10 cellular contexts compared by ENCODE assay signal in genomic region chr1:201791775-201792166, GRCh38. TPM values are rescaled to one million over a fixed set of nuclear protein-coding genes. Genes with fewer than 3 reads are reported as not detected.
DNase-seq lines count a peak whose midpoint lies in the region; ATAC-seq, FAIRE-seq and TF ChIP-seq lines count a peak whose summit lies in the region.
"Had no signal": no experiment of that assay in that cellular context is flagged by ENCODE, and none has a peak within 500 bp of the region (broad histone marks: within the 10 kb centered on the region; RNA-seq: fewer than 3 reads in every experiment).

No MANE protein-coding gene starts in this region.

- in situ Hi-C loops in K562 (cut with MboI): no loop called here

- no peaks in the 10 kb centered on the region for H3K9me1 ChIP-seq in K562 (ENCODE audit: control insufficient read depth, insufficient read depth, low read length)

- POLR2A ChIA-PET in activated CD4-positive, alpha-beta T cell treated with anti-CD3 and anti-CD28 coated beads for 36 hours (lab: Charles Lee): no interaction called here
- POLR2A ChIA-PET in K562 (lab: Yijun Ruan, JAX): interaction anchor here (0.8 to 2.6 kb wide), 4 partner anchors 9 to 260 kb away, joined by 3 to 15 read pairs (median 4); no protein-coding TSS in a partner anchor

- H3K27ac Mint-ChIP-seq in activated CD4-positive, alpha-beta T cell treated with anti-CD3 and anti-CD28 coated beads for 36 hours: no peak overlapping the region

- TF ChIP-seq EP300 in K562 (IDR thresholded peaks at IDR 0.05; ENCODE audit: low read length): no peak

- no peak overlapping the region for H2AFZ ChIP-seq in K562 (ENCODE audit: low read depth, low read length)

- H3K9ac ChIP-seq in K562 (ENCODE audit: insufficient read depth in 1 of 2, low read depth in 2 of 2, low read length in 2 of 2): no peak overlapping the region

- H3K36me3 ChIP-seq in K562 (ENCODE audit: control insufficient read depth, insufficient read depth, low read length) (peaks cover 11% of the 10 kb centered on the region; the same call in 1 of the 3 replicates), right lobe of liver (no peaks in the 10 kb centered on the region), upper lobe of right lung (peaks cover 29% of the 10 kb centered on the region)

- intact Hi-C loops in activated CD4-positive, alpha-beta T cell treated with anti-CD3 and anti-CD28 coated beads for 36 hours (cut with DNase I, micrococcal nuclease): no loop called here
- intact Hi-C loops in K562 (cut with micrococcal nuclease): loop anchor here (5.0 to 10.0 kb wide), 2 partner anchors 309 to 347 kb away; no protein-coding TSS in a partner anchor
- intact Hi-C loops in right lobe of liver (cut with DNase I): loop anchor here in 1 of 2 donors (5.0 kb wide), 1 partner anchor 84 kb away; no protein-coding TSS in a partner anchor
- intact Hi-C loops in upper lobe of right lung (cut with DNase I): loop anchor here (2.0 to 5.0 kb wide), 2 partner anchors 81 to 234 kb away; no protein-coding TSS in a partner anchor

- H3K4me2 ChIP-seq in K562 (ENCODE audit: insufficient read depth, low read length): no peak overlapping the region

- H3K9me3 Mint-ChIP-seq in activated CD4-positive, alpha-beta T cell treated with anti-CD3 and anti-CD28 coated beads for 36 hours (ENCODE audit: low read depth): no peaks in the 10 kb centered on the region

- no peak for TF ChIP-seq CTCF in K562 (IDR thresholded peaks at IDR 0.05 in 2 of 3, conservative IDR thresholded peaks at IDR 0.05 in 1 of 3; ENCODE audit: insufficient read depth in 2 of 3, low read depth in 1 of 3, low read length in 3 of 3)
- TF ChIP-seq CTCF in right lobe of liver (IDR thresholded peaks at IDR 0.05): no peak
- no peak for TF ChIP-seq CTCF in upper lobe of right lung (IDR thresholded peaks at IDR 0.05)

- peaks cover 0 to 3% of the 10 kb centered on the region in 2 experiments; a peak in 2 of 5 replicates for H3K27me3 ChIP-seq in K562 (ENCODE audit: control insufficient read depth in 2 of 2, insufficient read depth in 2 of 2, low read length in 2 of 2)
- no peaks in the 10 kb centered on the region for H3K27me3 ChIP-seq in right lobe of liver
- no peaks in the 10 kb centered on the region for H3K27me3 ChIP-seq in upper lobe of right lung
- H3K27me3 ChIP-seq: SJSA1 had no signal

- FAIRE-seq in K562 (lab: Jason Lieb, UNC): no peak
- FAIRE-seq: colon had no signal

- WGBS in K562 (ENCODE audit: insufficient coverage, low coverage, missing lambda C conversion rate): 8% methylated on average over 3 of the region's 3 CpGs
- 23% methylated on average over 3 of the region's 3 CpGs for WGBS in right lobe of liver (ENCODE audit: insufficient coverage, low coverage, low lambda C conversion rate, missing lambda C conversion rate)

- H3K4me3 ChIP-seq in K562: no peak overlapping the region
- no peak overlapping the region for H3K4me3 ChIP-seq in right lobe of liver
- H3K4me3 ChIP-seq in upper lobe of right lung: no peak overlapping the region
- H3K4me3 ChIP-seq: SJSA1 had no signal

- no peak for ATAC-seq in activated CD4-positive, alpha-beta T cell treated with anti-CD3 and anti-CD28 coated beads for 36 hours
- ATAC-seq in K562 (no peak), right lobe of liver (peak in 3 of 4 donors; percentile 28 to 43 (median 39)), upper lobe of right lung (peak; percentile 29), HG03354 (IDR thresholded peaks at IDR 0.05; ENCODE audit: poor library complexity, severe bottlenecking, unreplicated experiment) (no peak)

- H3K4me1 ChIP-seq in K562 (replicated peaks in 1 of 2; ENCODE audit: control insufficient read depth in 2 of 2, insufficient read depth in 2 of 2, low read length in 2 of 2) (no peaks in the 10 kb centered on the region), right lobe of liver (no peaks in the 10 kb centered on the region), upper lobe of right lung (peaks cover 44% of the 10 kb centered on the region)

- H3K9me3 ChIP-seq in K562 (replicated peaks; ENCODE audit: control insufficient read depth, insufficient read depth, low read depth, low read length) (no peaks in the 10 kb centered on the region), right lobe of liver (no peaks in the 10 kb centered on the region), upper lobe of right lung (no peaks in the 10 kb centered on the region)
- H3K9me3 ChIP-seq: SJSA1 had no signal

- TF ChIP-seq POLR2A in K562 (conservative IDR thresholded peaks at IDR 0.05): no peak
- no peak for TF ChIP-seq POLR2A in right lobe of liver (IDR thresholded peaks at IDR 0.05)

- no TSS peak for BruUV-seq in K562 (replicated peaks; lab: Mats Ljungman, UMichigan)

- no peaks in the 10 kb centered on the region for H3K36me3 Mint-ChIP-seq in activated CD4-positive, alpha-beta T cell treated with anti-CD3 and anti-CD28 coated beads for 36 hours (ENCODE audit: low read depth)

- H3K27ac ChIP-seq in K562 (ENCODE audit: extremely low read depth, low read depth, low read length): no peak overlapping the region
- H3K27ac ChIP-seq in right lobe of liver: peak overlapping the region in 1 of 3 donors; percentile 36
- peak overlapping the region; percentile 64 for H3K27ac ChIP-seq in upper lobe of right lung
- H3K27ac ChIP-seq: SJSA1 had no signal

- H3K4me3 Mint-ChIP-seq in activated CD4-positive, alpha-beta T cell treated with anti-CD3 and anti-CD28 coated beads for 36 hours: no peak overlapping the region

- DNase-seq in activated CD4-positive, alpha-beta T cell treated with anti-CD3 and anti-CD28 coated beads for 36 hours: peak; percentile 37
- no peak for DNase-seq in activated CD4-positive, alpha-beta T cell treated with anti-CD3 and anti-CD28 coated beads for 4 hours
- DNase-seq in K562 (ENCODE audit: extremely low read depth in 1 of 4, low spot score in 3 of 4) (no peak), right lobe of liver (peak in 1 of 3 donors; percentile 38), upper lobe of right lung (no peak)
- no peak for DNase-seq in stimulated activated CD4-positive, alpha-beta T cell treated with anti-CD3 and anti-CD28 coated beads, Interleukin-4, amount 100 ng/mL, for 1 hour
- DNase-seq in activated effector memory CD4-positive, alpha-beta T cell treated with Interleukin-2 at 50 U/mL for 16 hours: no peak

- peaks cover 6% of the 10 kb centered on the region for H3K4me1 Mint-ChIP-seq in activated CD4-positive, alpha-beta T cell treated with anti-CD3 and anti-CD28 coated beads for 36 hours

- H4K20me1 ChIP-seq in K562 (replicated peaks; ENCODE audit: control insufficient read depth, insufficient read depth, low read length): no peaks in the 10 kb centered on the region

- CTCF ChIA-PET in activated CD4-positive, alpha-beta T cell treated with anti-CD3 and anti-CD28 coated beads for 36 hours (lab: Charles Lee): interaction anchor here (0.6 to 9.5 kb wide), 9 partner anchors 8 to 386 kb away, joined by 3 to 144 read pairs (median 4); no protein-coding TSS in a partner anchor
- CTCF ChIA-PET in K562 (lab: Yijun Ruan, JAX; ENCODE audit: low intra/inter-chr PET ratio): interaction anchor here (0.8 to 5.7 kb wide), 6 partner anchors 30 to 310 kb away, joined by 4 to 73 read pairs (median 10); no protein-coding TSS in a partner anchor

- no peaks in the 10 kb centered on the region for H3K79me2 ChIP-seq in K562 (ENCODE audit: control insufficient read depth, insufficient read depth, low read length)

- no peak for TF ChIP-seq RAD21 in K562 (CRISPR knock-in tag; conservative IDR thresholded peaks at IDR 0.05 in 1 of 2, IDR thresholded peaks at IDR 0.05 in 1 of 2)

- H3K27me3 Mint-ChIP-seq in activated CD4-positive, alpha-beta T cell treated with anti-CD3 and anti-CD28 coated beads for 36 hours: no peaks in the 10 kb centered on the region

TF ChIP-seq in K562, 482 proteins besides CTCF, POLR2A, EP300 and RAD21 (continues in another document):
- TF ChIP-seq MYNN (IDR thresholded peaks at IDR 0.05): no peak
- TF ChIP-seq MYNN (CRISPR knock-in tag; IDR thresholded peaks at IDR 0.05): no peak

RNA-seq across cellular contexts. Expression of gene IPO9, which starts 37.2 kb away (rescaled TPM):
- 10 to 100 TPM; 65.1 to 66.0 TPM for total RNA-seq in activated CD4-positive, alpha-beta T cell treated with anti-CD3 and anti-CD28 coated beads for 36 hours
- total RNA-seq in K562 (2011; cell fraction: chromatin; rRNA removed; ENCODE audit: low replicate concordance): 97.9 and 100 TPM in 2 replicates
- total RNA-seq in K562 (2011; cell fraction: nucleolus; rRNA removed): 46.0 and 50.0 TPM in 2 replicates
- 63.2 and 72.2 TPM in 2 replicates for total RNA-seq in K562 (2011; cell fraction: nucleoplasm; rRNA removed)
- 37.2 and 38.8 TPM in 2 replicates for total RNA-seq in K562 (2014; rRNA removed)
- total RNA-seq in K562 (2014; rRNA removed; fragmentation: Illumina TruSeq; extraction: Trizol): 27.9 and 33.2 TPM in 2 replicates
- total RNA-seq in K562 (2015; rRNA removed; fragmentation: Illumina TruSeq; extraction: Trizol): 35.8 and 36.4 TPM in 2 replicates
- 75.0 and 82.2 TPM in 2 replicates for total RNA-seq in K562 (2021)
- 61.7 and 78.6 TPM in 2 replicates for polyA plus RNA-seq in K562 (2011; rRNA removed)
- 42.7 and 44.2 TPM in 2 replicates for polyA plus RNA-seq in K562 (2011; cell fraction: cytosol; rRNA removed)
- 109 and 150 TPM in 2 replicates for polyA plus RNA-seq in K562 (2011; cell fraction: nucleus; rRNA removed)
- polyA plus RNA-seq in K562 (2012): 41.1 and 44.6 TPM in 2 replicates
- polyA plus RNA-seq in K562 (2014; fragmentation: Illumina TruSeq; extraction: Trizol): 47.9 and 59.2 TPM in 2 replicates
- polyA plus RNA-seq in K562 (2014; fragmentation: Nextera tagmentation; extraction: Ambion mirVana): 10 to 100 TPM; 28.1 to 49.6 TPM
- 43.9 and 48.3 TPM in 2 replicates for polyA plus RNA-seq in K562 (2014; rRNA removed)
- polyA minus RNA-seq in K562 (2011; rRNA and poly(A)+ RNA removed): 56.5 and 76.0 TPM in 2 replicates
- 28.3 and 31.7 TPM in 2 replicates for polyA minus RNA-seq in K562 (2011; cell fraction: cytosol; rRNA and poly(A)+ RNA removed)
- polyA minus RNA-seq in K562 (2011; cell fraction: nucleus; rRNA and poly(A)+ RNA removed): 32.9 and 42.8 TPM in 2 replicates
- total RNA-seq in right lobe of liver: 10 to 100 TPM; 10.3 to 21.7 (median 19.1) TPM
- total RNA-seq in upper lobe of right lung: 44.5 TPM

Comparison
In these comparisons a context has a peak if more than half of its experiments do, and no peak if none do; other contexts are left out.
1. ATAC-seq: peak in right lobe of liver (3 of 4) and upper lobe of right lung (single experiment); none in activated CD4-positive, alpha-beta T cell treated with anti-CD3 and anti-CD28 coated beads for 36 hours (single experiment), K562 (single experiment) and HG03354 (single experiment).
2. intact Hi-C loops: an anchor here in K562 (5.0 to 10.0 kb wide) and upper lobe of right lung (2.0 to 5.0 kb wide); none called in activated CD4-positive, alpha-beta T cell treated with anti-CD3 and anti-CD28 coated beads for 36 hours.